Comparison of ENCODE assay signal across 22 cellular contexts in genomic region chr2:65185012-65185411, GRCh38. TPM values are rescaled to one million over a fixed set of nuclear protein-coding genes. Genes with fewer than 3 reads are reported as not detected.
DNase-seq lines count a peak whose midpoint lies in the region; ATAC-seq, FAIRE-seq and TF ChIP-seq lines count a peak whose summit lies in the region.
"Had no signal": no experiment of that assay in that cellular context is flagged by ENCODE, and none has a peak within 500 bp of the region (broad histone marks: within the 10 kb centered on the region; RNA-seq: fewer than 3 reads in every experiment).

No MANE protein-coding gene starts in this region.

- no peak overlapping the region for H3K4ac ChIP-seq in H1 (replicated peaks; ENCODE audit: insufficient read length, low read depth, low read length)

- no peak for ATAC-seq in HepG2
- ATAC-seq in right lobe of liver: no peak
- ATAC-seq: A549; CD8-positive, alpha-beta T cell; GM12878 had no signal

- no peaks in the 10 kb centered on the region for H3K79me2 ChIP-seq in HepG2 (ENCODE audit: insufficient read depth, low read length)
- no peaks in the 10 kb centered on the region for H3K79me2 ChIP-seq in H1 (ENCODE audit: control insufficient read depth in 1 of 2, insufficient read depth in 2 of 2, low read length in 2 of 2)

- TF ChIP-seq CTCF in HepG2 (CRISPR knock-in tag; IDR thresholded peaks at IDR 0.05): no peak
- TF ChIP-seq CTCF in right lobe of liver (IDR thresholded peaks at IDR 0.05): no peak
- TF ChIP-seq CTCF in H1 (IDR thresholded peaks at IDR 0.05; ENCODE audit: control extremely low read depth in 1 of 3, insufficient read depth in 1 of 3, low read depth in 1 of 3, low read length in 3 of 3): no peak

- FAIRE-seq in HepG2 (lab: Jason Lieb, UNC) (no peak), H1 (lab: Jason Lieb, UNC) (no peak)
- FAIRE-seq: A549, GM12878, GM12892, GM18507 had no signal

- H3K9me3 ChIP-seq in HepG2 (ENCODE audit: low read length): no peaks in the 10 kb centered on the region
- H3K9me3 ChIP-seq in right lobe of liver: no peaks in the 10 kb centered on the region
- H3K9me3 ChIP-seq in H1 (ENCODE audit: insufficient read depth in 2 of 2, low read depth in 1 of 2, low read length in 1 of 2): no peaks in the 10 kb centered on the region
- H3K9me3 ChIP-seq: BLaER1 treated with 17β-estradiol and CSF1 and Interleukin-3, amounts not matched to agents 10 nM and 100 nM had no signal

- TF ChIP-seq EP300 in HepG2 (IDR thresholded peaks at IDR 0.05; ENCODE audit: low read depth in 2 of 2, low read length in 2 of 2) (no peak), HepG2 (CRISPR knock-in tag; IDR thresholded peaks at IDR 0.05; ENCODE audit: borderline replicate concordance) (no peak), H1 (IDR thresholded peaks at IDR 0.05; ENCODE audit: borderline replicate concordance in 1 of 2, low read depth in 2 of 2, low read length in 2 of 2) (no peak)

- POLR2A ChIA-PET in HepG2 (lab: Yijun Ruan, JAX) (interaction anchor here (0.7 to 3.4 kb wide), 5 partner anchors 14 to 128 kb away, joined by 3 to 25 read pairs (median 4); partner anchors contain the start of genes ACTR2, CEP68 and RAB1A), H1 (lab: Charles Lee; ENCODE audit: partially characterized antibody) (interaction anchor here (0.6 kb wide), 3 partner anchors 109 to 250 kb away, joined by 3 read pairs; no protein-coding TSS in a partner anchor)

- H2AK5ac ChIP-seq in H1 (ENCODE audit: low read depth, low read length): no peak overlapping the region

- whole genome bisulfite sequencing in HepG2 (ENCODE audit: low lambda C conversion rate): 68% methylated on average over 3 of the region's 3 CpGs
- WGBS in right lobe of liver (ENCODE audit: insufficient coverage, low coverage, low lambda C conversion rate, missing lambda C conversion rate): no CpG with 5 or more reads among the region's 3 CpGs
- WGBS in H1 (ENCODE audit: extremely low coverage in 1 of 2, insufficient coverage in 1 of 2, insufficient read length in 1 of 2, insufficient replicate concordance in 2 of 2, low coverage in 1 of 2, low lambda C conversion rate in 2 of 2, missing lambda C conversion rate in 1 of 2), 2 experiments: 81% methylated on average over 3 of the region's 3 CpGs; no CpG with 5 or more reads in 1 of the 2 experiments

- H3K27ac ChIP-seq in HepG2 (ENCODE audit: extremely low read length, insufficient read depth, low read length) (no peak overlapping the region), right lobe of liver (no peak overlapping the region), H1 (ENCODE audit: low read depth, low read length) (no peak overlapping the region)
- H3K27ac ChIP-seq: 22Rv1; A549; BLaER1 treated with 17β-estradiol and CSF1 and Interleukin-3, amounts not matched to agents 10 nM and 100 nM had no signal

- H3K27me3 ChIP-seq in HepG2 (ENCODE audit: control insufficient read depth in 1 of 2, insufficient read depth in 2 of 2, low read length in 2 of 2) (peaks cover 0 to 9% of the 10 kb centered on the region in 2 experiments), right lobe of liver (no peaks in the 10 kb centered on the region), H1 (replicated peaks in 1 of 4; ENCODE audit: control insufficient read depth in 3 of 4, extremely low read depth in 1 of 4, insufficient read depth in 3 of 4, low read length in 3 of 4) (no peaks in the 10 kb centered on the region)
- H3K27me3 ChIP-seq: BLaER1 treated with 17β-estradiol and CSF1 and Interleukin-3, amounts not matched to agents 10 nM and 100 nM had no signal

- H3K4me1 ChIP-seq in HepG2 (ENCODE audit: insufficient read depth, low read length) (peaks cover 35% of the 10 kb centered on the region), right lobe of liver (no peaks in the 10 kb centered on the region), H1 (replicated peaks in 1 of 4; ENCODE audit: control insufficient read depth in 3 of 4, insufficient read depth in 4 of 4, low read length in 3 of 4) (no peaks in the 10 kb centered on the region; a peak in 1 of 7 replicates)

- BruUV-seq in HepG2 (replicated peaks; lab: Mats Ljungman, UMichigan): no TSS peak

- TF ChIP-seq RAD21 in HepG2 (CRISPR knock-in tag; IDR thresholded peaks at IDR 0.05) (no peak), H1 (IDR thresholded peaks at IDR 0.05 in 1 of 2, conservative IDR thresholded peaks at IDR 0.05 in 1 of 2; ENCODE audit: low read depth in 2 of 2, low read length in 2 of 2) (no peak)

- H2AFZ ChIP-seq in HepG2 (ENCODE audit: low read length): no peak overlapping the region
- no peak overlapping the region for H2AFZ ChIP-seq in H1 (ENCODE audit: low read length)

- H4K20me1 ChIP-seq in HepG2 (ENCODE audit: insufficient read depth, low read length) (no peaks in the 10 kb centered on the region), H1 (replicated peaks in 1 of 2; ENCODE audit: control insufficient read depth in 1 of 2, insufficient read depth in 2 of 2, low read length in 2 of 2) (no peaks in the 10 kb centered on the region)
- H4K20me1 ChIP-seq: BLaER1 treated with 17β-estradiol and CSF1 and Interleukin-3, amounts not matched to agents 10 nM and 100 nM had no signal

- H3K4me2 ChIP-seq in HepG2 (ENCODE audit: low read depth, low read length) (no peak overlapping the region), H1 (ENCODE audit: insufficient read depth in 1 of 2, low read depth in 2 of 2, low read length in 2 of 2) (no peak overlapping the region)
- H3K4me2 ChIP-seq: A549; BLaER1 treated with 17β-estradiol and CSF1 and Interleukin-3, amounts not matched to agents 10 nM and 100 nM had no signal

- H3K18ac ChIP-seq in H1 (ENCODE audit: extremely low read depth, low read length): no peak overlapping the region

- in situ Hi-C loops in HepG2 (cut with HindIII; ENCODE audit: extremely low pct_ligation_motif_present, low pct_unique_long_range_greater_than_20kb): loop anchor here (5.0 to 25.0 kb wide), 2 partner anchors 113 to 273 kb away; no protein-coding TSS in a partner anchor

- no peak overlapping the region for H2BK15ac ChIP-seq in H1 (ENCODE audit: low read length)

- H3K23ac ChIP-seq in H1 (ENCODE audit: insufficient read length): no peak overlapping the region

- H4K8ac ChIP-seq in H1 (ENCODE audit: extremely low read depth, insufficient read depth, low read length): no peak overlapping the region

- TF ChIP-seq POLR2A in HepG2 (IDR thresholded peaks at IDR 0.05; ENCODE audit: insufficient read depth in 1 of 2, low read depth in 2 of 2, low read length in 2 of 2): no peak
- no peak for TF ChIP-seq POLR2A in right lobe of liver (IDR thresholded peaks at IDR 0.05)
- no peak for TF ChIP-seq POLR2A in H1 (IDR thresholded peaks at IDR 0.05; ENCODE audit: control extremely low read depth in 1 of 2, low read depth in 2 of 2, low read length in 2 of 2)

- H2BK120ac ChIP-seq in H1 (replicated peaks; ENCODE audit: low read depth, low read length): no peak overlapping the region

- no peak overlapping the region for H3K4me3 ChIP-seq in HepG2 (replicated peaks in 1 of 3; ENCODE audit: insufficient read depth in 1 of 3, low read depth in 2 of 3, low read length in 3 of 3)
- H3K4me3 ChIP-seq in right lobe of liver: no peak overlapping the region
- H3K4me3 ChIP-seq in H1 (ENCODE audit: extremely low read depth in 1 of 4, insufficient read depth in 2 of 4, low read depth in 3 of 4, low read length in 4 of 4): no peak overlapping the region
- H3K4me3 ChIP-seq: A549; BLaER1 treated with 17β-estradiol and CSF1 and Interleukin-3, amounts not matched to agents 10 nM and 100 nM; GM12878 had no signal

- H2BK5ac ChIP-seq in H1 (ENCODE audit: low read depth, low read length): no peak overlapping the region

- no peak overlapping the region for H3K9ac ChIP-seq in HepG2 (ENCODE audit: insufficient read depth, low read depth, low read length)
- no peak overlapping the region for H3K9ac ChIP-seq in H1 (replicated peaks in 1 of 4; ENCODE audit: extremely low read depth in 1 of 4, low read depth in 3 of 4, low read length in 3 of 4)
- H3K9ac ChIP-seq: BLaER1 treated with 17β-estradiol and CSF1 and Interleukin-3, amounts not matched to agents 10 nM and 100 nM had no signal

- H2BK20ac ChIP-seq in H1 (ENCODE audit: low read length): no peak overlapping the region

- no peaks in the 10 kb centered on the region for H3K36me3 ChIP-seq in HepG2 (replicated peaks in 1 of 2; ENCODE audit: control insufficient read depth in 1 of 2, insufficient read depth in 2 of 2, low read length in 2 of 2)
- no peaks in the 10 kb centered on the region for H3K36me3 ChIP-seq in right lobe of liver
- no peaks in the 10 kb centered on the region for H3K36me3 ChIP-seq in H1 (ENCODE audit: control insufficient read depth in 2 of 4, insufficient read depth in 4 of 4, low read length in 3 of 4)
- H3K36me3 ChIP-seq: BLaER1 treated with 17β-estradiol and CSF1 and Interleukin-3, amounts not matched to agents 10 nM and 100 nM had no signal

- H3K14ac ChIP-seq in H1 (ENCODE audit: insufficient read length): no peak overlapping the region

- H3K79me1 ChIP-seq in H1 (ENCODE audit: low read depth, low read length): no peaks in the 10 kb centered on the region

- CTCF ChIA-PET in HepG2 (lab: Yijun Ruan, JAX; ENCODE audit: low intra/inter-chr PET ratio, low total read pairs): no interaction called here
- CTCF ChIA-PET in H1 (lab: Charles Lee; ENCODE audit: partially characterized antibody): interaction anchor here (0.6 to 2.1 kb wide), 9 partner anchors 9 to 1649 kb away, joined by 3 to 11 read pairs (median 3); no protein-coding TSS in a partner anchor

- H3K56ac ChIP-seq in H1 (replicated peaks; ENCODE audit: insufficient read length, low read depth, low read length): no peak overlapping the region

- intact Hi-C loops in HepG2 (cut with micrococcal nuclease; ENCODE audit: unreplicated experiment): loop anchor here (5.0 to 10.0 kb wide), 2 partner anchors 198 to 390 kb away; partner anchors contain the start of gene SLC1A4
- intact Hi-C loops in right lobe of liver (cut with DNase I): no loop called here

- H2BK12ac ChIP-seq in H1 (ENCODE audit: low read depth, low read length): no peak overlapping the region

- H3K23me2 ChIP-seq in H1 (ENCODE audit: low read depth, low read length): no peaks in the 10 kb centered on the region

- DNase-seq in HepG2 (ENCODE audit: low spot score) (no peak), right lobe of liver (no peak), H1 (ENCODE audit: low read depth in 1 of 2, low spot score in 2 of 2) (no peak), hippocampal formation (lab: John Stamatoyannopoulos, UW) (no peak), NCI-H446 (lab: John Stamatoyannopoulos, UW) (no peak)
- DNase-seq: AML-193; CD4-positive, alpha-beta T cell; CD8-positive, alpha-beta T cell; COR-L47; DMS 273 treated with DMSO at 0.1 percent for 48 hours; DMS153; DMS53; DMS79; DND-41; EL; GDM1 had no signal

- H4K91ac ChIP-seq in H1 (replicated peaks; ENCODE audit: insufficient read length, low read length): no peak overlapping the region

- no peak overlapping the region for H4K5ac ChIP-seq in H1 (ENCODE audit: insufficient read length, low read depth, low read length)

RNA-seq across cellular contexts. Expression of gene ACTR2, which starts 42.6 kb away (rescaled TPM):
- 100 and 211 TPM in 2 replicates for total RNA-seq in HepG2 (2016; rRNA removed; fragmentation: Illumina TruSeq; extraction: Trizol)
- 13.3 and 14.6 TPM in 2 replicates for total RNA-seq in HepG2 (2016; cell fraction: cytosol; rRNA removed; fragmentation: Illumina TruSeq; extraction: Trizol; ENCODE audit: low read depth)
- total RNA-seq in HepG2 (2016; cell fraction: insoluble cytoplasmic fraction; rRNA removed; fragmentation: Illumina TruSeq; extraction: Trizol): 102 and 212 TPM in 2 replicates
- total RNA-seq in HepG2 (2016; cell fraction: membrane; rRNA removed; fragmentation: Illumina TruSeq; extraction: Trizol): 43.2 and 50.9 TPM in 2 replicates
- total RNA-seq in HepG2 (2016; cell fraction: nucleus; rRNA removed; fragmentation: Illumina TruSeq; extraction: Trizol): 65.3 and 72.8 TPM in 2 replicates
- 47.2 and 51.2 TPM in 2 replicates for polyA plus RNA-seq in HepG2 (2011; rRNA removed)
- 21.5 and 40.8 TPM in 2 replicates for polyA plus RNA-seq in HepG2 (2011; cell fraction: cytosol; rRNA removed)
- 9.5 and 18.1 TPM in 2 replicates for polyA plus RNA-seq in HepG2 (2011; cell fraction: nucleus; rRNA removed)
- polyA plus RNA-seq in HepG2 (2012): 133 and 175 TPM in 2 replicates
- 9.2 and 11.1 TPM in 2 replicates for polyA plus RNA-seq in HepG2 (2016; cell fraction: cytosol; fragmentation: Illumina TruSeq; extraction: Trizol; ENCODE audit: low read depth)
- 284 and 307 TPM in 2 replicates for polyA plus RNA-seq in HepG2 (2016; cell fraction: insoluble cytoplasmic fraction; fragmentation: Illumina TruSeq; extraction: Trizol; ENCODE audit: low read depth)
- 36.0 and 43.6 TPM in 2 replicates for polyA plus RNA-seq in HepG2 (2016; cell fraction: membrane; fragmentation: Illumina TruSeq; extraction: Trizol; ENCODE audit: low read depth)
- 111 and 115 TPM in 2 replicates for polyA plus RNA-seq in HepG2 (2016; cell fraction: nucleus; fragmentation: Illumina TruSeq; extraction: Trizol; ENCODE audit: insufficient read depth, low read depth)
- 23.0 and 24.6 TPM in 2 replicates for polyA minus RNA-seq in HepG2 (2011; rRNA and poly(A)+ RNA removed; ENCODE audit: low replicate concordance)
- polyA minus RNA-seq in HepG2 (2011; cell fraction: cytosol; rRNA and poly(A)+ RNA removed): 84.2 and 88.6 TPM in 2 replicates
- polyA minus RNA-seq in HepG2 (2011; cell fraction: nucleus; rRNA and poly(A)+ RNA removed): 34.8 and 35.1 TPM in 2 replicates
- total RNA-seq in right lobe of liver: 100 to 1,000 TPM in 1 of 6 experiments, 10 to 100 TPM in 5; 42.9 to 114 (median 69.8) TPM
- 165 and 171 TPM in 2 replicates for total RNA-seq in H1 (2021; fragmentation: NEBNext Ultra II Directional; extraction: Animal tissue kit (Norgen Biotek cat#: 25700))
- polyA plus RNA-seq in H1 (2011; rRNA removed): 19.7 and 28.3 TPM in 2 replicates
- 33.0 TPM for polyA plus RNA-seq in H1 (2011; cell fraction: cytosol; rRNA removed)
- polyA plus RNA-seq in H1 (2011; cell fraction: nucleus; rRNA removed): 5.3 TPM
- 73.1 to 157 TPM (median 82.2 TPM) in 4 replicates for polyA plus RNA-seq in H1 (2012, experiment 1 of 2)
- 7.5 TPM for polyA plus RNA-seq in H1 (2012, experiment 2 of 2)
- 76.5 TPM for polyA plus RNA-seq in H1 (2013, experiment 1 of 2)
- 80.3 TPM for polyA plus RNA-seq in H1 (2013, experiment 2 of 2)
- polyA minus RNA-seq in H1 (2011; rRNA and poly(A)+ RNA removed): 34.3 and 52.2 TPM in 2 replicates
- polyA minus RNA-seq in H1 (2011; cell fraction: cytosol; rRNA and poly(A)+ RNA removed): 34.3 TPM
- polyA minus RNA-seq in H1 (2011; cell fraction: nucleus; rRNA and poly(A)+ RNA removed): 14.4 TPM

RNA-seq across cellular contexts. Expression of gene RAB1A, which starts 55.1 kb away (rescaled TPM):
- total RNA-seq in HepG2 (2016; rRNA removed; fragmentation: Illumina TruSeq; extraction: Trizol) (206 and 311 TPM in 2 replicates), right lobe of liver (100 to 1,000 TPM in 1 of 6 experiments, 10 to 100 TPM in 5; 65.0 to 119 (median 81.3) TPM)
- 27.8 and 28.9 TPM in 2 replicates for total RNA-seq in HepG2 (2016; cell fraction: cytosol; rRNA removed; fragmentation: Illumina TruSeq; extraction: Trizol; ENCODE audit: low read depth)
- total RNA-seq in HepG2 (2016; cell fraction: insoluble cytoplasmic fraction; rRNA removed; fragmentation: Illumina TruSeq; extraction: Trizol): 208 and 306 TPM in 2 replicates
- total RNA-seq in HepG2 (2016; cell fraction: membrane; rRNA removed; fragmentation: Illumina TruSeq; extraction: Trizol): 98.9 and 106 TPM in 2 replicates
- total RNA-seq in HepG2 (2016; cell fraction: nucleus; rRNA removed; fragmentation: Illumina TruSeq; extraction: Trizol): 101 and 108 TPM in 2 replicates
- polyA plus RNA-seq in HepG2 (2011; rRNA removed) (174 and 226 TPM in 2 replicates), H1 (2011; rRNA removed) (40.6 and 77.9 TPM in 2 replicates)
- polyA plus RNA-seq in HepG2 (2011; cell fraction: cytosol; rRNA removed): 101 and 153 TPM in 2 replicates
- 26.7 and 44.5 TPM in 2 replicates for polyA plus RNA-seq in HepG2 (2011; cell fraction: nucleus; rRNA removed)
- 237 and 266 TPM in 2 replicates for polyA plus RNA-seq in HepG2 (2012)
- polyA plus RNA-seq in HepG2 (2016; cell fraction: cytosol; fragmentation: Illumina TruSeq; extraction: Trizol; ENCODE audit: low read depth): 46.4 and 51.5 TPM in 2 replicates
- 489 and 498 TPM in 2 replicates for polyA plus RNA-seq in HepG2 (2016; cell fraction: insoluble cytoplasmic fraction; fragmentation: Illumina TruSeq; extraction: Trizol; ENCODE audit: low read depth)
- 122 and 126 TPM in 2 replicates for polyA plus RNA-seq in HepG2 (2016; cell fraction: membrane; fragmentation: Illumina TruSeq; extraction: Trizol; ENCODE audit: low read depth)
- polyA plus RNA-seq in HepG2 (2016; cell fraction: nucleus; fragmentation: Illumina TruSeq; extraction: Trizol; ENCODE audit: insufficient read depth, low read depth): 219 and 228 TPM in 2 replicates
- polyA minus RNA-seq in HepG2 (2011; rRNA and poly(A)+ RNA removed; ENCODE audit: low replicate concordance): 26.5 and 48.9 TPM in 2 replicates
- polyA minus RNA-seq in HepG2 (2011; cell fraction: cytosol; rRNA and poly(A)+ RNA removed): 83.1 and 93.6 TPM in 2 replicates
- polyA minus RNA-seq in HepG2 (2011; cell fraction: nucleus; rRNA and poly(A)+ RNA removed): 58.2 and 71.1 TPM in 2 replicates
- 119 and 120 TPM in 2 replicates for total RNA-seq in H1 (2021; fragmentation: NEBNext Ultra II Directional; extraction: Animal tissue kit (Norgen Biotek cat#: 25700))
- polyA plus RNA-seq in H1 (2011; cell fraction: cytosol; rRNA removed): 89.3 TPM
- polyA plus RNA-seq in H1 (2011; cell fraction: nucleus; rRNA removed): 16.5 TPM
- 96.8 to 146 TPM (median 100 TPM) in 4 replicates for polyA plus RNA-seq in H1 (2012, experiment 1 of 2)
- polyA plus RNA-seq in H1 (2012, experiment 2 of 2): 13.5 TPM
- 82.1 TPM for polyA plus RNA-seq in H1 (2013, experiment 1 of 2)
- polyA plus RNA-seq in H1 (2013, experiment 2 of 2): 83.0 TPM
- polyA minus RNA-seq in H1 (2011; rRNA and poly(A)+ RNA removed): 38.1 and 55.0 TPM in 2 replicates
- polyA minus RNA-seq in H1 (2011; cell fraction: cytosol; rRNA and poly(A)+ RNA removed): 35.7 TPM
- 27.6 TPM for polyA minus RNA-seq in H1 (2011; cell fraction: nucleus; rRNA and poly(A)+ RNA removed)

Comparison
In these comparisons a context has a peak if more than half of its experiments do, and no peak if none do; other contexts are left out.
1. Of the 41 proteins assayed by ChIP-seq in both HepG2 and H1: peak only in HepG2: none; only in H1: none; in both: KDM1A; in neither: 40.